In genomic region chr1:202599669-202600431, GRCh38 we compare ENCODE assay signal across 8 cellular contexts.
A peak's percentile ranks its signal among the peaks of the same experiment; 100 is the strongest.
DNase-seq lines count a peak whose midpoint lies in the region; ATAC-seq and TF ChIP-seq lines count a peak whose summit lies in the region.

No MANE protein-coding gene starts in this region.

- H3K9me3 ChIP-seq in thyroid gland: no peaks in the 10 kb centered on the region

- TF ChIP-seq CTCF in dorsolateral prefrontal cortex (IDR thresholded peaks at IDR 0.05 in 54 of 56, conservative IDR thresholded peaks at IDR 0.05 in 2 of 56; ENCODE audit: low read depth in 1 of 56, partially characterized antibody in 56 of 56): peak in 55 of 56 donors; percentile 38 to 77 (median 62)
- peak; percentile 21 to 92 (median 82) for TF ChIP-seq CTCF in thyroid gland (IDR thresholded peaks at IDR 0.05)

- H3K27me3 ChIP-seq in dorsolateral prefrontal cortex: no peaks in the 10 kb centered on the region
- no peaks in the 10 kb centered on the region for H3K27me3 ChIP-seq in thyroid gland

- intact Hi-C loops in dorsolateral prefrontal cortex (cut with DNase I) (loop anchor here in 1 of 2 donors (10.0 kb wide), 1 partner anchor 255 kb away; the partner anchor contains the start of genes PPP1R12B and UBE2T), thyroid gland (cut with DNase I) (loop anchor here (10.0 kb wide), 1 partner anchor 105 kb away; no protein-coding TSS in a partner anchor)

- peaks cover 0 to 5% of the 10 kb centered on the region in 2 donors for H3K4me1 ChIP-seq in thyroid gland

- H3K4me3 ChIP-seq in Jurkat, Clone E6-1 (ENCODE audit: low read length): no peak overlapping the region
- H3K4me3 ChIP-seq in dorsolateral prefrontal cortex: no peak overlapping the region
- H3K4me3 ChIP-seq in thyroid gland (replicated peaks in 1 of 3): no peak overlapping the region

- WGBS in thyroid gland, 2 donors: 25 to 37% methylated on average over 11 to 16 of the region's 16 CpGs

- peak; percentile 59 for DNase-seq in activated CD4-positive, alpha-beta T cell treated with anti-CD3 and anti-CD28 coated beads for 48 hours
- DNase-seq in activated CD4-positive, alpha-beta T cell treated with anti-CD3 and anti-CD28 coated beads for 1 hour: no peak
- DNase-seq in Jurkat, Clone E6-1 (ENCODE audit: low read depth, low spot score): peak; percentile 15
- DNase-seq in SK-MEL-5 (ENCODE audit: low read depth, low spot score): peak; percentile 80
- peak in 9 of 10 donors; percentile 42 to 67 (median 56) for DNase-seq in dorsolateral prefrontal cortex
- peak; percentile 29 for DNase-seq in medulla oblongata (ENCODE audit: extremely low spot score)
- DNase-seq in thyroid gland: peak; percentile 75 to 78

- TF ChIP-seq POLR2A in thyroid gland (IDR thresholded peaks at IDR 0.05): no peak

- in situ Hi-C loops in SK-MEL-5 (cut with HindIII; ENCODE audit: low pct_unique_long_range_greater_than_20kb, low sequenced_read_pairs): no loop called here

- ATAC-seq in HG03354 (IDR thresholded peaks at IDR 0.05; ENCODE audit: poor library complexity, severe bottlenecking, unreplicated experiment): no peak

- H3K27ac ChIP-seq in dorsolateral prefrontal cortex (no peak overlapping the region), thyroid gland (peak overlapping the region in 2 of 3 donors; percentile 15 to 29)

- no peaks in the 10 kb centered on the region for H3K36me3 ChIP-seq in thyroid gland

Comparison
In these comparisons a context has a peak if more than half of its experiments do, and no peak if none do; other contexts are left out.
1. H3K27ac ChIP-seq: peak in thyroid gland (2 of 3); none in dorsolateral prefrontal cortex (0 of 59).